ENCODE assay signal across 1 cellular context in the genomic region with DNA sequence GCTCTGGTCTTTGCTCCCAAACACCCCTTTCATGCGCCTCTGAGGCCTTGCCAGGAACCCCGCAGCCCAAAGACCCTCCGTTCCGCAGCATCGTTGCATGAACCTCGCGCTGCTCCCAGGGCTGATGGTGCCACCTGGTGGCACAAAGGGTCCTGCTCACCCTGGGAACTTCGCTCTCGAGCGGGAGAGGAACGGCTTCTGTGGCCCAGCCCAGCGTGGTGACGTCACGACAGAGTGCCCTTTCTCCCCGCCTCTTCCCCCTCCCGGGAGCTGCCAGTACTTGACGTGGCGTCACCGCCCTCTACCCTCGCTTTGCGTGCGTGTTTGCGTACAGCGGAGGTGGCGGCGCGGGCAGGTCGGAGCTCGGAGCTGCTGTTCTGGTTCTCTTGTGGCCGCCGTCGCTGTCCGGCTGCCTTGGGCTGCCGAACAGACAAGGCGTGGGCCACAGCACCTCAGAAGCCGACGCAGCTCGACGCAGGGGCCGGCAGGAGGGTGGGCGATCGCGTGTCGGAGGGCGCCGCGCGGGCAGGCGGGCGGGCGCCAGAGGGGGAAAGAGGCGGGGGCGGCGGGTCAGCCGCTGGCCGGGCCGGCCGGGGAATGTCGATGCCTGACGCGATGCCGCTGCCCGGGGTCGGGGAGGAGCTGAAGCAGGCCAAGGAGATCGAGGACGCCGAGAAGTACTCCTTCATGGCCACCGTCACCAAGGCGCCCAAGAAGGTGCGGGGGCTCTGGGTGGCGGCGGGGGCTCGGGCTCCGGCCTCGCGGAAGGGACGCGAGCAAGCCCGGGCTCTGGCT.
TF ChIP-seq lines count a peak whose summit lies in the region.

A gene (plus strand): TSS at position 310 of the 795 bp plus-strand sequence. CDS start 288 bp downstream, at position 598.

TF ChIP-seq in HepG2, 621 proteins besides CTCF, POLR2A, EP300 and RAD21 (continued from another document and continues in another):
- TF ChIP-seq, protein P1, sequence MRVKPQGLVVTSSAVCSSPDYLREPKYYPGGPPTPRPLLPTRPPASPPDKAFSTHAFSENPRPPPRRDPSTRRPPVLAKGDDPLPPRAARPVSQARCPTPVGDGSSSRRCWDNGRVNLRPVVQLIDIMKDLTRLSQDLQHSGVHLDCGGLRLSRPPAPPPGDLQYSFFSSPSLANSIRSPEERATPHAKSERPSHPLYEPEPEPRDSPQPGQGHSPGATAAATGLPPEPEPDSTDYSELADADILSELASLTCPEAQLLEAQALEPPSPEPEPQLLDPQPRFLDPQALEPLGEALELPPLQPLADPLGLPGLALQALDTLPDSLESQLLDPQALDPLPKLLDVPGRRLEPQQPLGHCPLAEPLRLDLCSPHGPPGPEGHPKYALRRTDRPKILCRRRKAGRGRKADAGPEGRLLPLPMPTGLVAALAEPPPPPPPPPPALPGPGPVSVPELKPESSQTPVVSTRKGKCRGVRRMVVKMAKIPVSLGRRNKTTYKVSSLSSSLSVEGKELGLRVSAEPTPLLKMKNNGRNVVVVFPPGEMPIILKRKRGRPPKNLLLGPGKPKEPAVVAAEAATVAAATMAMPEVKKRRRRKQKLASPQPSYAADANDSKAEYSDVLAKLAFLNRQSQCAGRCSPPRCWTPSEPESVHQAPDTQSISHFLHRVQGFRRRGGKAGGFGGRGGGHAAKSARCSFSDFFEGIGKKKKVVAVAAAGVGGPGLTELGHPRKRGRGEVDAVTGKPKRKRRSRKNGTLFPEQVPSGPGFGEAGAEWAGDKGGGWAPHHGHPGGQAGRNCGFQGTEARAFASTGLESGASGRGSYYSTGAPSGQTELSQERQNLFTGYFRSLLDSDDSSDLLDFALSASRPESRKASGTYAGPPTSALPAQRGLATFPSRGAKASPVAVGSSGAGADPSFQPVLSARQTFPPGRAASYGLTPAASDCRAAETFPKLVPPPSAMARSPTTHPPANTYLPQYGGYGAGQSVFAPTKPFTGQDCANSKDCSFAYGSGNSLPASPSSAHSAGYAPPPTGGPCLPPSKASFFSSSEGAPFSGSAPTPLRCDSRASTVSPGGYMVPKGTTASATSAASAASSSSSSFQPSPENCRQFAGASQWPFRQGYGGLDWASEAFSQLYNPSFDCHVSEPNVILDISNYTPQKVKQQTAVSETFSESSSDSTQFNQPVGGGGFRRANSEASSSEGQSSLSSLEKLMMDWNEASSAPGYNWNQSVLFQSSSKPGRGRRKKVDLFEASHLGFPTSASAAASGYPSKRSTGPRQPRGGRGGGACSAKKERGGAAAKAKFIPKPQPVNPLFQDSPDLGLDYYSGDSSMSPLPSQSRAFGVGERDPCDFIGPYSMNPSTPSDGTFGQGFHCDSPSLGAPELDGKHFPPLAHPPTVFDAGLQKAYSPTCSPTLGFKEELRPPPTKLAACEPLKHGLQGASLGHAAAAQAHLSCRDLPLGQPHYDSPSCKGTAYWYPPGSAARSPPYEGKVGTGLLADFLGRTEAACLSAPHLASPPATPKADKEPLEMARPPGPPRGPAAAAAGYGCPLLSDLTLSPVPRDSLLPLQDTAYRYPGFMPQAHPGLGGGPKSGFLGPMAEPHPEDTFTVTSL (CRISPR knock-in tag; IDR thresholded peaks at IDR 0.05; ENCODE audit: borderline replicate concordance), result no peak
- TF ChIP-seq NAIF1 (CRISPR knock-in tag; IDR thresholded peaks at IDR 0.05; ENCODE audit: borderline replicate concordance) (0 out of 2 replicates have a peak, but pooled peaks have one; percentile 65), ZNF781 (CRISPR knock-in tag; IDR thresholded peaks at IDR 0.05; ENCODE audit: borderline replicate concordance, not compliant biosample characterization) (no peak), IKZF1 (IDR thresholded peaks at IDR 0.05) (no peak), CC2D1A (CRISPR knock-in tag; IDR thresholded peaks at IDR 0.05) (no peak), ZNF839 (CRISPR knock-in tag; IDR thresholded peaks at IDR 0.05; ENCODE audit: borderline replicate concordance) (no peak; the same call in 1 of the 2 replicates), ZNF331 (CRISPR knock-in tag; IDR thresholded peaks at IDR 0.05) (peak; percentile 89), PHF21A (CRISPR knock-in tag; IDR thresholded peaks at IDR 0.05) (peak; percentile 67; the same call in 1 of the 2 replicates), ZNF644 (CRISPR knock-in tag; IDR thresholded peaks at IDR 0.05; ENCODE audit: low read depth) (no peak), MAF1 (CRISPR knock-in tag; IDR thresholded peaks at IDR 0.05; ENCODE audit: borderline replicate concordance) (peak; percentile 78; the same call in 1 of the 2 replicates), ZNF883 (CRISPR knock-in tag; IDR thresholded peaks at IDR 0.05; ENCODE audit: not compliant biosample characterization) (peak; percentile 76), RBAK (CRISPR knock-in tag; IDR thresholded peaks at IDR 0.05) (no peak), TBL1XR1 (IDR thresholded peaks at IDR 0.05; ENCODE audit: borderline replicate concordance, low read length, partially characterized antibody) (peak; percentile 23), MBNL3 (CRISPR knock-in tag; conservative IDR thresholded peaks at IDR 0.05) (no peak), ZNF446 (CRISPR knock-in tag; IDR thresholded peaks at IDR 0.05) (peak; percentile 54; the same call in 1 of the 2 replicates), NFIB (CRISPR knock-in tag; IDR thresholded peaks at IDR 0.05; ENCODE audit: borderline replicate concordance) (no peak), MIXL1 (CRISPR knock-in tag; IDR thresholded peaks at IDR 0.05) (no peak), POLR2AphosphoS2 (IDR thresholded peaks at IDR 0.05; ENCODE audit: low read depth, low read length) (peak; percentile 73; the same call in 1 of the 2 replicates), ZNF598 (CRISPR knock-in tag; IDR thresholded peaks at IDR 0.05; ENCODE audit: borderline replicate concordance) (0 out of 2 replicates have a peak, but pooled peaks have one; percentile 50), PHB2 (IDR thresholded peaks at IDR 0.05; ENCODE audit: partially characterized antibody) (no peak), NFIC (IDR thresholded peaks at IDR 0.05; ENCODE audit: low read length) (no peak), JUNB (CRISPR knock-in tag; IDR thresholded peaks at IDR 0.05; ENCODE audit: borderline replicate concordance) (no peak), EEA1 (CRISPR knock-in tag; IDR thresholded peaks at IDR 0.05; ENCODE audit: borderline replicate concordance) (peak; percentile 52; the same call in 1 of the 2 replicates), POLR2G (IDR thresholded peaks at IDR 0.05; ENCODE audit: low read depth, low read length) (peak; percentile 95), GATAD1 (CRISPR knock-in tag; IDR thresholded peaks at IDR 0.05) (peak; percentile 91), ARNT2 (CRISPR knock-in tag; IDR thresholded peaks at IDR 0.05; ENCODE audit: low read depth) (peak; percentile 46), SNRNP70 (IDR thresholded peaks at IDR 0.05; ENCODE audit: low read depth, low read length) (no peak)
- TF ChIP-seq, protein P2, sequence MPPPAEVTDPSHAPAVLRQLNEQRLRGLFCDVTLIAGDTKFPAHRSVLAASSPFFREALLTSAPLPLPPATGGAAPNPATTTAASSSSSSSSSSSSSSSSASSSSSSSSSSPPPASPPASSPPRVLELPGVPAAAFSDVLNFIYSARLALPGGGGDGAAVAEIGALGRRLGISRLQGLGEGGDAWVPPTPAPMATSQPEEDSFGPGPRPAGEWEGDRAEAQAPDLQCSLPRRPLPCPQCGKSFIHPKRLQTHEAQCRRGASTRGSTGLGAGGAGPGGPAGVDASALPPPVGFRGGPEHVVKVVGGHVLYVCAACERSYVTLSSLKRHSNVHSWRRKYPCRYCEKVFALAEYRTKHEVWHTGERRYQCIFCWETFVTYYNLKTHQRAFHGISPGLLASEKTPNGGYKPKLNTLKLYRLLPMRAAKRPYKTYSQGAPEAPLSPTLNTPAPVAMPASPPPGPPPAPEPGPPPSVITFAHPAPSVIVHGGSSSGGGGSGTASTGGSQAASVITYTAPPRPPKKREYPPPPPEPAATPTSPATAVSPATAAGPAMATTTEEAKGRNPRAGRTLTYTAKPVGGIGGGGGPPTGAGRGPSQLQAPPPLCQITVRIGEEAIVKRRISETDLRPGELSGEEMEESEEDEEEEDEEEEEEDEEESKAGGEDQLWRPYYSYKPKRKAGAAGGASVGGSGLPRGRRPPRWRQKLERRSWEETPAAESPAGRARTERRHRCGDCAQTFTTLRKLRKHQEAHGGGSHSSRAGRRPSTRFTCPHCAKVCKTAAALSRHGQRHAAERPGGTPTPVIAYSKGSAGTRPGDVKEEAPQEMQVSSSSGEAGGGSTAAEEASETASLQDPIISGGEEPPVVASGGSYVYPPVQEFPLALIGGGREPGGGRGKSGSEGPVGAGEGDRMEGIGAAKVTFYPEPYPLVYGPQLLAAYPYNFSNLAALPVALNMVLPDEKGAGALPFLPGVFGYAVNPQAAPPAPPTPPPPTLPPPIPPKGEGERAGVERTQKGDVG (CRISPR knock-in tag; IDR thresholded peaks at IDR 0.05; ENCODE audit: borderline replicate concordance), result peak; percentile 20; the same call in 1 of the 2 replicates
- TF ChIP-seq, protein P3, sequence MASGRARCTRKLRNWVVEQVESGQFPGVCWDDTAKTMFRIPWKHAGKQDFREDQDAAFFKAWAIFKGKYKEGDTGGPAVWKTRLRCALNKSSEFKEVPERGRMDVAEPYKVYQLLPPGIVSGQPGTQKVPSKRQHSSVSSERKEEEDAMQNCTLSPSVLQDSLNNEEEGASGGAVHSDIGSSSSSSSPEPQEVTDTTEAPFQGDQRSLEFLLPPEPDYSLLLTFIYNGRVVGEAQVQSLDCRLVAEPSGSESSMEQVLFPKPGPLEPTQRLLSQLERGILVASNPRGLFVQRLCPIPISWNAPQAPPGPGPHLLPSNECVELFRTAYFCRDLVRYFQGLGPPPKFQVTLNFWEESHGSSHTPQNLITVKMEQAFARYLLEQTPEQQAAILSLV (CRISPR knock-in tag; IDR thresholded peaks at IDR 0.05; ENCODE audit: borderline replicate concordance), result peak; percentile 64; the same call in 1 of the 2 replicates
- TF ChIP-seq, protein P4, sequence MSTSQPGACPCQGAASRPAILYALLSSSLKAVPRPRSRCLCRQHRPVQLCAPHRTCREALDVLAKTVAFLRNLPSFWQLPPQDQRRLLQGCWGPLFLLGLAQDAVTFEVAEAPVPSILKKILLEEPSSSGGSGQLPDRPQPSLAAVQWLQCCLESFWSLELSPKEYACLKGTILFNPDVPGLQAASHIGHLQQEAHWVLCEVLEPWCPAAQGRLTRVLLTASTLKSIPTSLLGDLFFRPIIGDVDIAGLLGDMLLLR (CRISPR knock-in tag; IDR thresholded peaks at IDR 0.05), result peak; percentile 16; the same call in 1 of the 2 replicates
- TF ChIP-seq, protein P5, sequence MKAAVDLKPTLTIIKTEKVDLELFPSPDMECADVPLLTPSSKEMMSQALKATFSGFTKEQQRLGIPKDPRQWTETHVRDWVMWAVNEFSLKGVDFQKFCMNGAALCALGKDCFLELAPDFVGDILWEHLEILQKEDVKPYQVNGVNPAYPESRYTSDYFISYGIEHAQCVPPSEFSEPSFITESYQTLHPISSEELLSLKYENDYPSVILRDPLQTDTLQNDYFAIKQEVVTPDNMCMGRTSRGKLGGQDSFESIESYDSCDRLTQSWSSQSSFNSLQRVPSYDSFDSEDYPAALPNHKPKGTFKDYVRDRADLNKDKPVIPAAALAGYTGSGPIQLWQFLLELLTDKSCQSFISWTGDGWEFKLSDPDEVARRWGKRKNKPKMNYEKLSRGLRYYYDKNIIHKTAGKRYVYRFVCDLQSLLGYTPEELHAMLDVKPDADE (CRISPR knock-in tag; IDR thresholded peaks at IDR 0.05), result no peak
- TF ChIP-seq, protein P6, sequence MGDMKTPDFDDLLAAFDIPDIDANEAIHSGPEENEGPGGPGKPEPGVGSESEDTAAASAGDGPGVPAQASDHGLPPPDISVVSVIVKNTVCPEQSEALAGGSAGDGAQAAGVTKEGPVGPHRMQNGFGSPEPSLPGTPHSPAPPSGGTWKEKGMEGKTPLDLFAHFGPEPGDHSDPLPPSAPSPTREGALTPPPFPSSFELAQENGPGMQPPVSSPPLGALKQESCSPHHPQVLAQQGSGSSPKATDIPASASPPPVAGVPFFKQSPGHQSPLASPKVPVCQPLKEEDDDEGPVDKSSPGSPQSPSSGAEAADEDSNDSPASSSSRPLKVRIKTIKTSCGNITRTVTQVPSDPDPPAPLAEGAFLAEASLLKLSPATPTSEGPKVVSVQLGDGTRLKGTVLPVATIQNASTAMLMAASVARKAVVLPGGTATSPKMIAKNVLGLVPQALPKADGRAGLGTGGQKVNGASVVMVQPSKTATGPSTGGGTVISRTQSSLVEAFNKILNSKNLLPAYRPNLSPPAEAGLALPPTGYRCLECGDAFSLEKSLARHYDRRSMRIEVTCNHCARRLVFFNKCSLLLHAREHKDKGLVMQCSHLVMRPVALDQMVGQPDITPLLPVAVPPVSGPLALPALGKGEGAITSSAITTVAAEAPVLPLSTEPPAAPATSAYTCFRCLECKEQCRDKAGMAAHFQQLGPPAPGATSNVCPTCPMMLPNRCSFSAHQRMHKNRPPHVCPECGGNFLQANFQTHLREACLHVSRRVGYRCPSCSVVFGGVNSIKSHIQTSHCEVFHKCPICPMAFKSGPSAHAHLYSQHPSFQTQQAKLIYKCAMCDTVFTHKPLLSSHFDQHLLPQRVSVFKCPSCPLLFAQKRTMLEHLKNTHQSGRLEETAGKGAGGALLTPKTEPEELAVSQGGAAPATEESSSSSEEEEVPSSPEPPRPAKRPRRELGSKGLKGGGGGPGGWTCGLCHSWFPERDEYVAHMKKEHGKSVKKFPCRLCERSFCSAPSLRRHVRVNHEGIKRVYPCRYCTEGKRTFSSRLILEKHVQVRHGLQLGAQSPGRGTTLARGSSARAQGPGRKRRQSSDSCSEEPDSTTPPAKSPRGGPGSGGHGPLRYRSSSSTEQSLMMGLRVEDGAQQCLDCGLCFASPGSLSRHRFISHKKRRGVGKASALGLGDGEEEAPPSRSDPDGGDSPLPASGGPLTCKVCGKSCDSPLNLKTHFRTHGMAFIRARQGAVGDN (CRISPR knock-in tag; IDR thresholded peaks at IDR 0.05), result peak; percentile 96
